Comparison of ENCODE assay signal across 10 cellular contexts in genomic region chr17:83099570-83100181, GRCh38. TPM values are rescaled to one million over a fixed set of nuclear protein-coding genes. Genes with fewer than 3 reads are reported as not detected.
DNase-seq lines count a peak whose midpoint lies in the region; ATAC-seq, FAIRE-seq and TF ChIP-seq lines count a peak whose summit lies in the region.
"Had no signal": no experiment of that assay in that cellular context is flagged by ENCODE, and none has a peak within 500 bp of the region (broad histone marks: within the 10 kb centered on the region; RNA-seq: fewer than 3 reads in every experiment).

No MANE protein-coding gene starts in this region.

- no peak for DNase-seq in activated CD8-positive, alpha-beta memory T cell treated with anti-CD3 and anti-CD28 coated beads, Interleukin-2, amount 10 ng/mL, durations not matched to agents 7 days and 5 days
- no peak for DNase-seq in activated CD8-positive, alpha-beta memory T cell treated with anti-CD3 and anti-CD28 coated beads, Interleukin-2, amount 50 U/mL, for 4 hours
- DNase-seq in astrocyte (ENCODE audit: low read depth) (peak; percentile 40), memory B cell (ENCODE audit: low spot score in 2 of 2) (no peak), upper lobe of right lung (no peak), OCI-M1 (lab: John Stamatoyannopoulos, UW) (no peak)
- DNase-seq: GOT3 had no signal

- intact Hi-C loops in upper lobe of right lung (cut with DNase I): no loop called here

- ATAC-seq in activated CD8-positive, alpha-beta memory T cell treated with anti-CD3 and anti-CD28 coated beads, Interleukin-2, amount 10 ng/mL, durations not matched to agents 7 days and 5 days: peak; percentile 10
- ATAC-seq in memory B cell (ENCODE audit: low read depth) (peak; percentile 40), upper lobe of right lung (peak; percentile 1), GM18873 (IDR thresholded peaks at IDR 0.05; ENCODE audit: low FRiP score, unreplicated experiment) (no peak), HG03039 (IDR thresholded peaks at IDR 0.05; ENCODE audit: unreplicated experiment) (no peak)

- H3K36me3 Mint-ChIP-seq in activated CD8-positive, alpha-beta memory T cell treated with anti-CD3 and anti-CD28 coated beads, Interleukin-2, amount 10 ng/mL, durations not matched to agents 7 days and 5 days: peaks cover 7% of the 10 kb centered on the region
- peaks cover 3% of the 10 kb centered on the region for H3K36me3 Mint-ChIP-seq in astrocyte (ENCODE audit: low read depth, unreplicated experiment)
- peaks cover 4% of the 10 kb centered on the region for H3K36me3 Mint-ChIP-seq in memory B cell

- H3K4me1 ChIP-seq in astrocyte (ENCODE audit: insufficient read depth, low read length) (peaks cover 14% of the 10 kb centered on the region), upper lobe of right lung (peaks cover 43% of the 10 kb centered on the region)

- peaks cover 9% of the 10 kb centered on the region for H3K27me3 Mint-ChIP-seq in activated CD8-positive, alpha-beta memory T cell treated with anti-CD3 and anti-CD28 coated beads, Interleukin-2, amount 10 ng/mL, durations not matched to agents 7 days and 5 days
- no peaks in the 10 kb centered on the region for H3K27me3 Mint-ChIP-seq in astrocyte (ENCODE audit: low read depth, unreplicated experiment)
- H3K27me3 Mint-ChIP-seq in memory B cell: peaks cover 5% of the 10 kb centered on the region

- H3K4me2 ChIP-seq in astrocyte (ENCODE audit: low read length): peak overlapping the region; percentile 75

- H4K20me1 ChIP-seq in astrocyte (ENCODE audit: insufficient read depth, low read length): peaks cover 30% of the 10 kb centered on the region

- H3K4me3 ChIP-seq in astrocyte (ENCODE audit: insufficient read depth, low read depth, low read length): no peak overlapping the region
- no peak overlapping the region for H3K4me3 ChIP-seq in upper lobe of right lung

- H3K79me2 ChIP-seq in astrocyte (ENCODE audit: insufficient read depth, low read length): no peaks in the 10 kb centered on the region

- H3K27me3 ChIP-seq in astrocyte (ENCODE audit: insufficient read depth, low read length): no peaks in the 10 kb centered on the region
- H3K27me3 ChIP-seq in upper lobe of right lung: no peaks in the 10 kb centered on the region

- H3K9me3 Mint-ChIP-seq in activated CD8-positive, alpha-beta memory T cell treated with anti-CD3 and anti-CD28 coated beads, Interleukin-2, amount 10 ng/mL, durations not matched to agents 7 days and 5 days (ENCODE audit: low read depth): no peaks in the 10 kb centered on the region
- H3K9me3 Mint-ChIP-seq in astrocyte (ENCODE audit: unreplicated experiment): no peaks in the 10 kb centered on the region
- H3K9me3 Mint-ChIP-seq in memory B cell: no peaks in the 10 kb centered on the region

- no peak for FAIRE-seq in astrocyte (lab: Jason Lieb, UNC)
- FAIRE-seq: D721Med had no signal

- H3K27ac Mint-ChIP-seq in activated CD8-positive, alpha-beta memory T cell treated with anti-CD3 and anti-CD28 coated beads, Interleukin-2, amount 10 ng/mL, durations not matched to agents 7 days and 5 days: no peak overlapping the region
- H3K27ac Mint-ChIP-seq in astrocyte (ENCODE audit: unreplicated experiment) (no peak overlapping the region), memory B cell (no peak overlapping the region)

- H3K4me3 Mint-ChIP-seq in activated CD8-positive, alpha-beta memory T cell treated with anti-CD3 and anti-CD28 coated beads, Interleukin-2, amount 10 ng/mL, durations not matched to agents 7 days and 5 days: no peak overlapping the region
- H3K4me3 Mint-ChIP-seq in astrocyte (ENCODE audit: unreplicated experiment) (no peak overlapping the region), memory B cell (peak overlapping the region; percentile 77)

- CTCF ChIA-PET in activated CD8-positive, alpha-beta memory T cell treated with anti-CD3 and anti-CD28 coated beads, Interleukin-2, amount 10 ng/mL, durations not matched to agents 7 days and 5 days (lab: Charles Lee): no interaction called here

- H3K27ac ChIP-seq in astrocyte (ENCODE audit: low read depth, low read length) (no peak overlapping the region), upper lobe of right lung (no peak overlapping the region)

- H3K9me3 ChIP-seq in astrocyte (ENCODE audit: insufficient read depth, low read depth, low read length): no peaks in the 10 kb centered on the region
- H3K9me3 ChIP-seq in upper lobe of right lung: no peaks in the 10 kb centered on the region

- peaks cover 12% of the 10 kb centered on the region for H3K4me1 Mint-ChIP-seq in activated CD8-positive, alpha-beta memory T cell treated with anti-CD3 and anti-CD28 coated beads, Interleukin-2, amount 10 ng/mL, durations not matched to agents 7 days and 5 days
- H3K4me1 Mint-ChIP-seq in astrocyte (ENCODE audit: low read depth, unreplicated experiment) (peaks cover 2% of the 10 kb centered on the region), memory B cell (peaks cover 20% of the 10 kb centered on the region)

- no peak overlapping the region for H2AFZ ChIP-seq in astrocyte (ENCODE audit: low read depth, low read length)

- H3K9ac ChIP-seq in astrocyte (ENCODE audit: low read length): peak overlapping the region; percentile 23

- peaks cover 4% of the 10 kb centered on the region for H3K36me3 ChIP-seq in astrocyte (ENCODE audit: insufficient read depth, low read length)
- H3K36me3 ChIP-seq in upper lobe of right lung: peaks cover 14% of the 10 kb centered on the region

- TF ChIP-seq CTCF in astrocyte (IDR thresholded peaks at IDR 0.05; ENCODE audit: insufficient read depth, low read depth, low read length): no peak
- no peak for TF ChIP-seq CTCF in upper lobe of right lung (IDR thresholded peaks at IDR 0.05)

RNA-seq across cellular contexts. Expression of gene METRNL, which starts 20.3 kb away (rescaled TPM):
- 10 to 100 TPM; 42.9 to 49.9 TPM for total RNA-seq in activated CD8-positive, alpha-beta memory T cell treated with anti-CD3 and anti-CD28 coated beads, Interleukin-2, amount 10 ng/mL, durations not matched to agents 7 days and 5 days
- 28.3 and 36.7 TPM in 2 replicates for total RNA-seq in astrocyte
- 79.9 TPM for total RNA-seq in upper lobe of right lung

Comparison
In these comparisons a context has a peak if more than half of its experiments do, and no peak if none do; other contexts are left out.
1. ATAC-seq: peak in activated CD8-positive, alpha-beta memory T cell treated with anti-CD3 and anti-CD28 coated beads, Interleukin-2, amount 10 ng/mL, durations not matched to agents 7 days and 5 days (single experiment), memory B cell (single experiment) and upper lobe of right lung (single experiment); none in GM18873 (single experiment) and HG03039 (single experiment).